In the genomic region with DNA sequence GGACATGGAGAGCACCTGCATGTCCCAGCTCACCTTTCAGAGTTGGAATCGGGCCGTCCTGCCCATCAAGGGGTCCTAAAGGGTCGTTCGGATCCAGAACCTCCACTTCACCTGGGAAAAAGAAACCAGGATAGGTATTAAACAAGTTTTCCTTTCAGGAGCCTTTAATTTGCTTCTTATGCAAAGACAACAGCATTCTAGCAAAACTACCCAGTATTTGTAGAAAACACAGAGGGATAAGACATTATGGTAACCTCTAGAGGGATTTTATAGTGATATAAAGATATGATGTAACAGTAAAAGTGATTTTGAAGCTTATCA, we compare ENCODE assay signal across 11 cellular contexts.
A peak's percentile ranks its signal among the peaks of the same experiment; 100 is the strongest.
DNase-seq lines count a peak whose midpoint lies in the region; ATAC-seq and TF ChIP-seq lines count a peak whose summit lies in the region.
"Had no signal": no experiment of that assay in that cellular context is flagged by ENCODE, and none has a peak within 500 bp of the region (broad histone marks: within the 10 kb centered on the region; RNA-seq: fewer than 3 reads in every experiment).

No MANE protein-coding gene starts in this region.

- H3K4me1 ChIP-seq in rectal smooth muscle tissue (ENCODE audit: control insufficient read depth, insufficient read depth, low read length): peaks cover 38% of the 10 kb centered on the region
- H3K4me1 ChIP-seq in uterus: peaks cover 0 to 5% of the 10 kb centered on the region in 2 donors

- DNase-seq in NCI-H526 treated with DMSO at 0.1 percent for 48 hours (lab: John Stamatoyannopoulos, UW) (peak; percentile 13), NCI-H526 (lab: John Stamatoyannopoulos, UW) (no peak), WERI-Rb-1 (no peak), D341Med (ENCODE audit: low spot score) (no peak), uterus (no peak)

- ATAC-seq in HG02610 (IDR thresholded peaks at IDR 0.05; ENCODE audit: unreplicated experiment): no peak

- TF ChIP-seq CTCF in LNCAP (IDR thresholded peaks at IDR 0.05) (peak; percentile 3; the same call in 1 of the 2 replicates), WERI-Rb-1 (IDR thresholded peaks at IDR 0.05; ENCODE audit: low read depth, low read length) (no peak), uterus (IDR thresholded peaks at IDR 0.05) (no peak)

- H3K4me3 ChIP-seq in WERI-Rb-1 (ENCODE audit: low read depth, low read length): no peak overlapping the region
- H3K4me3 ChIP-seq in rectal smooth muscle tissue (ENCODE audit: low read length): no peak overlapping the region
- H3K4me3 ChIP-seq in uterus: no peak overlapping the region
- H3K4me3 ChIP-seq: K562, SJSA1 had no signal

- H3K36me3 ChIP-seq in WERI-Rb-1: peaks cover 4% of the 10 kb centered on the region; the same call in 1 of the 2 replicates
- H3K36me3 ChIP-seq in rectal smooth muscle tissue (ENCODE audit: control insufficient read depth, insufficient read depth, low read length): no peaks in the 10 kb centered on the region
- no peaks in the 10 kb centered on the region for H3K36me3 ChIP-seq in uterus
- H3K36me3 ChIP-seq: SJSA1 had no signal

- H3K27me3 ChIP-seq in WERI-Rb-1 (ENCODE audit: insufficient read depth, low read depth, severe bottlenecking) (no peaks in the 10 kb centered on the region), rectal smooth muscle tissue (ENCODE audit: control insufficient read depth, insufficient read depth, low read length) (no peaks in the 10 kb centered on the region), uterus (no peaks in the 10 kb centered on the region)
- H3K27me3 ChIP-seq: SJSA1 had no signal

- H3K27ac ChIP-seq in WERI-Rb-1: peak overlapping the region; percentile 44
- peak overlapping the region; percentile 7 for H3K27ac ChIP-seq in rectal smooth muscle tissue (ENCODE audit: low read depth, low read length)
- no peak overlapping the region for H3K27ac ChIP-seq in uterus
- H3K27ac ChIP-seq: parathyroid adenoma, SJSA1 had no signal

- no peaks in the 10 kb centered on the region for H3K9me3 ChIP-seq in WERI-Rb-1 (ENCODE audit: severe bottlenecking)
- no peaks in the 10 kb centered on the region for H3K9me3 ChIP-seq in uterus
- H3K9me3 ChIP-seq: SJSA1 had no signal

- intact Hi-C loops in uterus (cut with DNase I; ENCODE audit: low total_unique reads): loop anchor here (5.0 kb wide), 1 partner anchor 172 kb away; no protein-coding TSS in a partner anchor

- no peak overlapping the region for H3K9ac ChIP-seq in rectal smooth muscle tissue (ENCODE audit: low read length)
- H3K9ac ChIP-seq: parathyroid adenoma had no signal

- TF ChIP-seq POLR2A in uterus (IDR thresholded peaks at IDR 0.05): no peak

Comparison
In these comparisons a context has a peak if more than half of its experiments do, and no peak if none do; other contexts are left out.
1. H3K27ac ChIP-seq: peak in WERI-Rb-1 (single experiment) and rectal smooth muscle tissue (single experiment); none in uterus (0 of 2).